8 cellular contexts compared by ENCODE assay signal in genomic region chr12:123233505-123234299, GRCh38. TPM values are rescaled to one million over a fixed set of nuclear protein-coding genes. Genes with fewer than 3 reads are reported as not detected.
DNase-seq lines count a peak whose midpoint lies in the region; FAIRE-seq and TF ChIP-seq lines count a peak whose summit lies in the region.

No MANE protein-coding gene starts in this region.

- TF ChIP-seq CTCF in GM06990 (IDR thresholded peaks at IDR 0.05; ENCODE audit: insufficient read depth, low read length, poor library complexity, severe bottlenecking): no peak
- TF ChIP-seq CTCF in colonic mucosa (IDR thresholded peaks at IDR 0.05): no peak

- FAIRE-seq in H54 (lab: Jason Lieb, UNC): no peak

- H3K27me3 ChIP-seq in GM06990 (replicated peaks; ENCODE audit: control insufficient read depth, insufficient read depth, low read length) (no peaks in the 10 kb centered on the region), colonic mucosa (no peaks in the 10 kb centered on the region), muscle layer of colon (ENCODE audit: control insufficient read depth in 1 of 2, insufficient read depth in 2 of 2, low read length in 2 of 2) (no peaks in the 10 kb centered on the region)

- H3K9ac ChIP-seq in colonic mucosa (ENCODE audit: low read depth in 2 of 2, low read length in 2 of 2) (peak overlapping the region; percentile 85 to 98), muscle layer of colon (ENCODE audit: low read length) (peak overlapping the region; percentile 96)

- H3K9me3 ChIP-seq in colonic mucosa: no peaks in the 10 kb centered on the region
- no peaks in the 10 kb centered on the region for H3K9me3 ChIP-seq in muscle layer of colon (ENCODE audit: low read length)

- H3K36me3 ChIP-seq in GM06990 (ENCODE audit: control insufficient read depth, insufficient read depth, low read length): no peaks in the 10 kb centered on the region
- no peaks in the 10 kb centered on the region for H3K36me3 ChIP-seq in colonic mucosa
- H3K36me3 ChIP-seq in muscle layer of colon (ENCODE audit: insufficient read depth, low read length): peaks cover 4% of the 10 kb centered on the region

- H3K4me1 ChIP-seq in colonic mucosa: no peaks in the 10 kb centered on the region
- H3K4me1 ChIP-seq in muscle layer of colon (ENCODE audit: insufficient read depth, low read length): peaks cover 34% of the 10 kb centered on the region

- H3K27ac ChIP-seq in colonic mucosa: peak overlapping the region; percentile 85
- peak overlapping the region; percentile 94 for H3K27ac ChIP-seq in muscle layer of colon (ENCODE audit: low read depth, low read length)

- intact Hi-C loops in colonic mucosa (cut with DNase I): loop anchor here (10.0 kb wide), 2 partner anchors 79 to 369 kb away; partner anchors contain the start of gene PITPNM2

- peak overlapping the region; percentile 82 for H3K4me3 ChIP-seq in GM06990 (replicated peaks; ENCODE audit: low read depth, low read length)
- peak overlapping the region; percentile 75 for H3K4me3 ChIP-seq in colonic mucosa
- H3K4me3 ChIP-seq in muscle layer of colon (ENCODE audit: low read depth in 1 of 2, low read length in 2 of 2): peak overlapping the region; percentile 91 to 96

- TF ChIP-seq POLR2A in H54 (IDR thresholded peaks at IDR 0.05; ENCODE audit: low read depth, low read length): peak; percentile 46

- DNase-seq in GM06990 (ENCODE audit: extremely low read depth, insufficient read length) (peak; percentile 22), H54 (ENCODE audit: insufficient read length, low spot score) (no peak), NCI-H226 (peak; percentile 4), colonic mucosa (no peak), NCI-H1092 treated with DMSO at 0.1 percent for 48 hours (lab: John Stamatoyannopoulos, UW) (no peak), NCI-H1105 treated with DMSO at 0.1 percent for 48 hours (lab: John Stamatoyannopoulos, UW) (no peak), SIG-M5 (lab: John Stamatoyannopoulos, UW) (no peak)

RNA-seq across cellular contexts. Expression of gene MTRFR, which starts 0.5 kb away (rescaled TPM):
- 10 to 100 TPM; 10.6 to 17.4 TPM for total RNA-seq in colonic mucosa

RNA-seq across cellular contexts. Expression of gene MPHOSPH9, which starts 0.8 kb away (rescaled TPM):
- 10 to 100 TPM; 15.5 to 35.7 TPM for total RNA-seq in colonic mucosa

RNA-seq across cellular contexts. Expression of gene CDK2AP1, which starts 38.0 kb away (rescaled TPM):
- total RNA-seq in colonic mucosa: 100 to 1,000 TPM in 1 of 2 donors, 10 to 100 TPM in 1; 65.6 to 101 TPM

Comparison
In these comparisons a context has a peak if more than half of its experiments do, and no peak if none do; other contexts are left out.
1. DNase-seq: peak in GM06990 (single experiment) and NCI-H226 (single experiment); none in H54 (single experiment), colonic mucosa (single experiment), NCI-H1092 treated with DMSO at 0.1 percent for 48 hours (single experiment), NCI-H1105 treated with DMSO at 0.1 percent for 48 hours (single experiment) and SIG-M5 (single experiment).
2. Peak in every context shown above with its lines, with median percentiles within 50 percentile points of each other: H3K4me3 ChIP-seq.